Comparison of ENCODE assay signal across 2 cellular contexts in the genomic region with DNA sequence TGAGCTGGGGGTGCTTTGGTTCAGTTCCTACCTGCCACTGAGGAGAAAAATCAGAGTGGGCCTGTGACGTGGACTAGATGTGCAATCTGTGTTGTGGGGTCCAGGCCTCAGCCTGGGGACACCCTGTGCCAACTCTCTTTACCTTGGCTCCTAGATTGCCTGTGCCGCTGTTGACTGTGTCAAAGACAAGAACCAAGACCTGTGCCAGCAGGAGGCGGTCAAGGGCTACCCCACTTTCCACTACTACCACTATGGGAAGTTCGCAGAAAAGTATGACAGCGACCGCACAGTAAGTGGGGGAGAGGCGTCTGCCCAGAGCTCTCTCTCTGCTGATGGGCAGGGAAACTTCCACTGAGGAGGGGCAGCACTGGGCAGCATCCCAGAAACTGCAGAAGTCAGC.
TF ChIP-seq lines count a peak whose summit lies in the region.

No MANE protein-coding gene starts in this region.

TF ChIP-seq in H1, 55 proteins besides CTCF, POLR2A, EP300 and RAD21:
- TF ChIP-seq HDAC2 (IDR thresholded peaks at IDR 0.05; ENCODE audit: borderline replicate concordance in 1 of 2, low read depth in 2 of 2, low read length in 2 of 2): no peak
- TF ChIP-seq SAP30 (IDR thresholded peaks at IDR 0.05; ENCODE audit: insufficient read depth, insufficient replicate concordance, low read length): no peak
- TF ChIP-seq FOSL1 (IDR thresholded peaks at IDR 0.05; ENCODE audit: insufficient read depth, low read depth, low read length): no peak
- TF ChIP-seq, protein P1, sequence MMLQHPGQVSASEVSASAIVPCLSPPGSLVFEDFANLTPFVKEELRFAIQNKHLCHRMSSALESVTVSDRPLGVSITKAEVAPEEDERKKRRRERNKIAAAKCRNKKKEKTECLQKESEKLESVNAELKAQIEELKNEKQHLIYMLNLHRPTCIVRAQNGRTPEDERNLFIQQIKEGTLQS (IDR thresholded peaks at IDR 0.05; ENCODE audit: insufficient read depth, low read depth, low read length): no peak
- TF ChIP-seq TCF12 (IDR thresholded peaks at IDR 0.05; ENCODE audit: low read depth, low read length): no peak
- no peak for TF ChIP-seq TAF7 (optimal IDR thresholded peaks at IDR 0.05; ENCODE audit: borderline replicate concordance, low read depth, low read length)
- no peak for TF ChIP-seq KDM4A (IDR thresholded peaks at IDR 0.05; ENCODE audit: low read depth, low read length, severe bottlenecking)
- no peak for TF ChIP-seq TEAD4 (IDR thresholded peaks at IDR 0.05; ENCODE audit: low read depth, low read length)
- TF ChIP-seq EGR1 (IDR thresholded peaks at IDR 0.05; ENCODE audit: borderline replicate concordance, low read depth, low read length): no peak
- no peak for TF ChIP-seq PHF8 (conservative IDR thresholded peaks at IDR 0.05; ENCODE audit: low read depth, low read length)
- TF ChIP-seq, protein P2, sequence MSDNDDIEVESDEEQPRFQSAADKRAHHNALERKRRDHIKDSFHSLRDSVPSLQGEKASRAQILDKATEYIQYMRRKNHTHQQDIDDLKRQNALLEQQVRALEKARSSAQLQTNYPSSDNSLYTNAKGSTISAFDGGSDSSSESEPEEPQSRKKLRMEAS (IDR thresholded peaks at IDR 0.05): no peak
- no peak for TF ChIP-seq SIX5 (IDR thresholded peaks at IDR 0.05; ENCODE audit: low read depth, low read length)
- TF ChIP-seq SIRT6 (IDR thresholded peaks at IDR 0.05; ENCODE audit: low read length): no peak
- TF ChIP-seq CTBP2 (IDR thresholded peaks at IDR 0.05; ENCODE audit: borderline replicate concordance, insufficient read depth, insufficient read length, low read length): no peak
- TF ChIP-seq YY1 (IDR thresholded peaks at IDR 0.05; ENCODE audit: low read depth, low read length): no peak
- TF ChIP-seq KDM5A (IDR thresholded peaks at IDR 0.05; ENCODE audit: low read length): no peak
- TF ChIP-seq SIN3A (conservative IDR thresholded peaks at IDR 0.05 in 1 of 2, IDR thresholded peaks at IDR 0.05 in 1 of 2; ENCODE audit: low read depth in 1 of 2, low read length in 2 of 2): no peak
- TF ChIP-seq GTF2F1 (IDR thresholded peaks at IDR 0.05; ENCODE audit: borderline replicate concordance, low read depth, low read length): no peak
- TF ChIP-seq EZH2 (IDR thresholded peaks at IDR 0.05; ENCODE audit: low read depth, low read length, severe bottlenecking): no peak
TF ChIP-seq in H1: peak in this region for 0.

TF ChIP-seq in HEK293T, 16 proteins besides CTCF, POLR2A, EP300 and RAD21:
- no peak for TF ChIP-seq ZNF384 (IDR thresholded peaks at IDR 0.05)
- no peak for TF ChIP-seq SP1 (IDR thresholded peaks at IDR 0.05)
- TF ChIP-seq NFRKB (IDR thresholded peaks at IDR 0.05): no peak
- TF ChIP-seq, protein P3, sequence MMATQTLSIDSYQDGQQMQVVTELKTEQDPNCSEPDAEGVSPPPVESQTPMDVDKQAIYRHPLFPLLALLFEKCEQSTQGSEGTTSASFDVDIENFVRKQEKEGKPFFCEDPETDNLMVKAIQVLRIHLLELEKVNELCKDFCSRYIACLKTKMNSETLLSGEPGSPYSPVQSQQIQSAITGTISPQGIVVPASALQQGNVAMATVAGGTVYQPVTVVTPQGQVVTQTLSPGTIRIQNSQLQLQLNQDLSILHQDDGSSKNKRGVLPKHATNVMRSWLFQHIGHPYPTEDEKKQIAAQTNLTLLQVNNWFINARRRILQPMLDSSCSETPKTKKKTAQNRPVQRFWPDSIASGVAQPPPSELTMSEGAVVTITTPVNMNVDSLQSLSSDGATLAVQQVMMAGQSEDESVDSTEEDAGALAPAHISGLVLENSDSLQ (IDR thresholded peaks at IDR 0.05): no peak
- TF ChIP-seq CTBP1 (IDR thresholded peaks at IDR 0.05; ENCODE audit: borderline replicate concordance): no peak
- TF ChIP-seq HDGF (IDR thresholded peaks at IDR 0.05; ENCODE audit: borderline replicate concordance): no peak
- TF ChIP-seq LEF1 (IDR thresholded peaks at IDR 0.05; ENCODE audit: borderline replicate concordance): no peak
- no peak for TF ChIP-seq L3MBTL2 (conservative IDR thresholded peaks at IDR 0.05)
- TF ChIP-seq FOXK2 (IDR thresholded peaks at IDR 0.05): no peak
- TF ChIP-seq ARNT (IDR thresholded peaks at IDR 0.05): no peak
- no peak for TF ChIP-seq TARDBP (IDR thresholded peaks at IDR 0.05)
- TF ChIP-seq ELF4 (IDR thresholded peaks at IDR 0.05): no peak
- no peak for TF ChIP-seq BHLHE40 (IDR thresholded peaks at IDR 0.05; ENCODE audit: borderline replicate concordance)
- no peak for TF ChIP-seq FOXA1 (IDR thresholded peaks at IDR 0.05)
- no peak for TF ChIP-seq FOXM1 (IDR thresholded peaks at IDR 0.05; ENCODE audit: borderline replicate concordance)
